18 cellular contexts compared by ENCODE assay signal in the genomic region with DNA sequence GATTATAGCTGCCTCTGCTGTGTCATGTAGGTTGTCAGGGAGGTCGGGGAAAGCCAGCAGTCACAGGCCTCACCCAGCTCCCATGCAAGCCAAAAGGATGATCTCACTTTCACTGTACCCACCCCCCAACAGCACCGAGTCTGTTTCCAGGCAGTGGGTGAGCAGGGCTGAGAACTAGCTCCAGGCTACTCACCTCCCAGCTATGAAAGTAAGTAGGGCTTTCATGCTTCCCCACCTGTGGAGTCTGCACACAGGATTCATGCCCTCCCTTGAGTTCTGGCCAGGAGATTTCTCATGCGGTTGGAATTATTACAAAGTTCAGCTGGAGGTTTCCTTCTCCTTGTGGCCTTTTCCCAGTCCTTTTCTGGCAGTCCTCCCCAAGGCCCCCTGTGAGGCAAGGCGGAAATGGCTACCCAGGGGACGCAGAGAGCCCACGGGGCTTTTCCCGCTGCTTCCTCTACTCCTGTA.
DNase-seq lines count a peak whose midpoint lies in the region; ATAC-seq and TF ChIP-seq lines count a peak whose summit lies in the region.
"Had no signal": no experiment of that assay in that cellular context is flagged by ENCODE, and none has a peak within 500 bp of the region (broad histone marks: within the 10 kb centered on the region; RNA-seq: fewer than 3 reads in every experiment).

No MANE protein-coding gene starts in this region.

- BruUV-seq in mammary epithelial cell (replicated peaks; lab: Mats Ljungman, UMichigan), result no TSS peak

- H3K9me3 ChIP-seq in mammary epithelial cell (replicated peaks; ENCODE audit: insufficient read depth, low read length), result no peaks in the 10 kb centered on the region
- H3K9me3 ChIP-seq in osteoblast (ENCODE audit: low read depth, low read length), result no peaks in the 10 kb centered on the region
- no peaks in the 10 kb centered on the region for H3K9me3 ChIP-seq in WERI-Rb-1 (ENCODE audit: severe bottlenecking)

- intact Hi-C loops in mammary epithelial cell (cut with micrococcal nuclease), result loop anchor here (1.0 to 2.0 kb wide), 4 partner anchors 29 to 105 kb away; no protein-coding TSS in a partner anchor

- CTCF ChIA-PET in mammary epithelial cell (lab: Charles Lee; ENCODE audit: low non-redundant PET), result no interaction called here

- peaks cover 24% of the 10 kb centered on the region for H3K27me3 Mint-ChIP-seq in T-helper 2 cell treated with Interferon-gamma antibody and Interleukin-4, amounts not matched to agents 5 μg/mL and 100 μg/mL, for 36 hours (ENCODE audit: low read depth)
- H3K27me3 Mint-ChIP-seq: stimulated activated memory B cell treated with anti-CD40 and anti-IgM and Interleukin-4, amounts not matched to agents 10 μg/mL and 1 μg/mL and 100 μg/mL, for 72 hours had no signal

- no peak overlapping the region for H3K4me3 Mint-ChIP-seq in T-helper 2 cell treated with Interferon-gamma antibody and Interleukin-4, amounts not matched to agents 5 μg/mL and 100 μg/mL, for 36 hours
- H3K4me3 Mint-ChIP-seq: activated T-cell treated with anti-CD3 and anti-CD28 coated beads, Interleukin-2, amount 50 U/mL, for 4 hours; endodermal cell; memory B cell; stimulated activated memory B cell treated with anti-CD40 and anti-IgM and Interleukin-4, amounts not matched to agents 10 μg/mL and 1 μg/mL and 100 μg/mL, for 72 hours had no signal

- H3K27ac ChIP-seq in mammary epithelial cell (ENCODE audit: insufficient read depth, low read depth, low read length) (peak overlapping the region; percentile 92), osteoblast (ENCODE audit: low read depth, low read length) (peak overlapping the region; percentile 8), WERI-Rb-1 (no peak overlapping the region)
- H3K27ac ChIP-seq: BLaER1 treated with 17β-estradiol and CSF1 and Interleukin-3, amounts not matched to agents 10 nM and 100 nM; SK-N-MC had no signal

- ATAC-seq in HG03280 (IDR thresholded peaks at IDR 0.05; ENCODE audit: unreplicated experiment), result no peak
- ATAC-seq: activated CD4-positive, CD25-positive, alpha-beta regulatory T cell treated with anti-CD3 and anti-CD28 coated beads, Interleukin-2, amount 50 U/mL, for 24 hours; activated T-cell treated with anti-CD3 and anti-CD28 coated beads, Interleukin-2, amount 50 U/mL, for 4 hours; stimulated activated memory B cell treated with anti-CD40 and anti-IgM and Interleukin-4, amounts not matched to agents 10 μg/mL and 1 μg/mL and 100 μg/mL, for 72 hours had no signal

- H3K36me3 Mint-ChIP-seq in T-helper 2 cell treated with Interferon-gamma antibody and Interleukin-4, amounts not matched to agents 5 μg/mL and 100 μg/mL, for 36 hours (ENCODE audit: low read depth), result peaks cover 3% of the 10 kb centered on the region
- H3K36me3 Mint-ChIP-seq: memory B cell; stimulated activated memory B cell treated with anti-CD40 and anti-IgM and Interleukin-4, amounts not matched to agents 10 μg/mL and 1 μg/mL and 100 μg/mL, for 72 hours had no signal

- H3K9me3 Mint-ChIP-seq in T-helper 2 cell treated with Interferon-gamma antibody and Interleukin-4, amounts not matched to agents 5 μg/mL and 100 μg/mL, for 36 hours, result peaks cover 20% of the 10 kb centered on the region

- peak overlapping the region; percentile 57 for H3K4me2 ChIP-seq in mammary epithelial cell (ENCODE audit: insufficient read depth, low read depth, low read length)
- H3K4me2 ChIP-seq in osteoblast (ENCODE audit: insufficient read depth, low read length), result peak overlapping the region; percentile 20
- H3K4me2 ChIP-seq: BLaER1 treated with 17β-estradiol and CSF1 and Interleukin-3, amounts not matched to agents 10 nM and 100 nM had no signal

- peak overlapping the region; percentile 68 for H2AFZ ChIP-seq in mammary epithelial cell (ENCODE audit: low read depth, low read length)
- peak overlapping the region; percentile 38 for H2AFZ ChIP-seq in osteoblast (ENCODE audit: low read length)

- peaks cover 18% of the 10 kb centered on the region for H3K4me1 Mint-ChIP-seq in T-helper 2 cell treated with Interferon-gamma antibody and Interleukin-4, amounts not matched to agents 5 μg/mL and 100 μg/mL, for 36 hours (ENCODE audit: low read depth)
- H3K4me1 Mint-ChIP-seq: memory B cell; stimulated activated memory B cell treated with anti-CD40 and anti-IgM and Interleukin-4, amounts not matched to agents 10 μg/mL and 1 μg/mL and 100 μg/mL, for 72 hours had no signal

- H3K36me3 ChIP-seq in mammary epithelial cell (ENCODE audit: insufficient read depth, low read length), result no peaks in the 10 kb centered on the region
- H3K36me3 ChIP-seq in osteoblast (ENCODE audit: insufficient read depth, low read length), result no peaks in the 10 kb centered on the region
- H3K36me3 ChIP-seq in WERI-Rb-1, result no peaks in the 10 kb centered on the region
- H3K36me3 ChIP-seq: BLaER1 treated with 17β-estradiol and CSF1 and Interleukin-3, amounts not matched to agents 10 nM and 100 nM had no signal

- TF ChIP-seq CTCF in mammary epithelial cell (conservative IDR thresholded peaks at IDR 0.05 in 1 of 2, IDR thresholded peaks at IDR 0.05 in 1 of 2; ENCODE audit: extremely low read depth in 1 of 2, insufficient read depth in 1 of 2, low read depth in 1 of 2, low read length in 2 of 2) (no peak), osteoblast (IDR thresholded peaks at IDR 0.05; ENCODE audit: extremely low read depth, low read depth, low read length) (no peak), WERI-Rb-1 (IDR thresholded peaks at IDR 0.05; ENCODE audit: low read depth, low read length) (no peak)

- DNase-seq in Daoy (ENCODE audit: low read depth), result peak; percentile 97
- peak; percentile 31 for DNase-seq in NCI-H345 treated with DMSO at 0.1 percent for 48 hours (lab: John Stamatoyannopoulos, UW; ENCODE audit: unreplicated experiment)
- peak; percentile 100 for DNase-seq in mammary epithelial cell
- no peak for DNase-seq in osteoblast (ENCODE audit: insufficient read length, low spot score, missing footprints)
- DNase-seq in DMS153 treated with DMSO at 0.1 percent for 48 hours (lab: John Stamatoyannopoulos, UW; ENCODE audit: unreplicated experiment), result no peak
- no peak for DNase-seq in T-helper 2 cell treated with Interferon-gamma antibody and Interleukin-4, amounts not matched to agents 5 μg/mL and 100 μg/mL, for 36 hours (ENCODE audit: low spot score)
- DNase-seq in WERI-Rb-1, result no peak
- DNase-seq: activated T-cell treated with anti-CD3 and anti-CD28 coated beads, Interleukin-2, amount 50 U/mL, for 4 hours; anterior cingulate cortex; endodermal cell; NCI-H1105 treated with DMSO at 0.1 percent for 48 hours; NCI-H82 had no signal

- in situ Hi-C loops in mammary epithelial cell (cut with MboI; ENCODE audit: low sequenced_read_pairs in 2 of 2), result no loop called here

- H3K27me3 ChIP-seq in mammary epithelial cell (ENCODE audit: insufficient read depth, low read length), result no peaks in the 10 kb centered on the region
- H3K27me3 ChIP-seq in osteoblast (ENCODE audit: insufficient read depth, low read length), result no peaks in the 10 kb centered on the region
- H3K27me3 ChIP-seq in WERI-Rb-1 (ENCODE audit: insufficient read depth, low read depth, severe bottlenecking), result peaks cover 2% of the 10 kb centered on the region
- H3K27me3 ChIP-seq: BLaER1 treated with 17β-estradiol and CSF1 and Interleukin-3, amounts not matched to agents 10 nM and 100 nM had no signal

- H3K79me2 ChIP-seq in mammary epithelial cell (ENCODE audit: insufficient read depth, low read length) (no peaks in the 10 kb centered on the region), osteoblast (ENCODE audit: insufficient read depth, low read length) (no peaks in the 10 kb centered on the region)

- peaks cover 18% of the 10 kb centered on the region for H3K4me1 ChIP-seq in mammary epithelial cell (ENCODE audit: insufficient read depth, low read length)
- H3K4me1 ChIP-seq in osteoblast (ENCODE audit: insufficient read depth, low read length), result peaks cover 10% of the 10 kb centered on the region
- H3K4me1 ChIP-seq: BLaER1 treated with 17β-estradiol and CSF1 and Interleukin-3, amounts not matched to agents 10 nM and 100 nM had no signal

- dilution Hi-C loops in mammary epithelial cell (cut with HindIII; ENCODE audit: low sequenced_read_pairs), result no loop called here

- H3K9ac ChIP-seq in mammary epithelial cell (ENCODE audit: insufficient read depth, low read length), result peak overlapping the region; percentile 62
- H3K9ac ChIP-seq: BLaER1 treated with 17β-estradiol and CSF1 and Interleukin-3, amounts not matched to agents 10 nM and 100 nM had no signal

- H3K27ac Mint-ChIP-seq in T-helper 2 cell treated with Interferon-gamma antibody and Interleukin-4, amounts not matched to agents 5 μg/mL and 100 μg/mL, for 36 hours, result no peak overlapping the region
- H3K27ac Mint-ChIP-seq: endodermal cell; memory B cell; stimulated activated memory B cell treated with anti-CD40 and anti-IgM and Interleukin-4, amounts not matched to agents 10 μg/mL and 1 μg/mL and 100 μg/mL, for 72 hours had no signal

- H4K20me1 ChIP-seq in mammary epithelial cell (ENCODE audit: insufficient read depth, low read length) (no peaks in the 10 kb centered on the region), osteoblast (ENCODE audit: insufficient read depth, low read length) (no peaks in the 10 kb centered on the region)
- H4K20me1 ChIP-seq: BLaER1 treated with 17β-estradiol and CSF1 and Interleukin-3, amounts not matched to agents 10 nM and 100 nM had no signal

- H3K4me3 ChIP-seq in mammary epithelial cell (replicated peaks in 1 of 3; ENCODE audit: insufficient read depth in 1 of 3, low read depth in 2 of 3, low read length in 3 of 3) (no peak overlapping the region), osteoblast (ENCODE audit: insufficient read depth, low read length) (no peak overlapping the region), WERI-Rb-1 (ENCODE audit: low read depth, low read length) (no peak overlapping the region)
- H3K4me3 ChIP-seq: BLaER1 treated with 17β-estradiol and CSF1 and Interleukin-3, amounts not matched to agents 10 nM and 100 nM; SK-N-MC had no signal

- 0% methylated on average over 3 of the region's 7 CpGs for WGBS in mammary epithelial cell (ENCODE audit: low coverage, missing lambda C conversion rate)

Comparison
In these comparisons a context has a peak if more than half of its experiments do, and no peak if none do; other contexts are left out.
1. DNase-seq: peak in Daoy (single experiment), NCI-H345 treated with DMSO at 0.1 percent for 48 hours (single experiment) and mammary epithelial cell (single experiment); none in osteoblast (single experiment), DMS153 treated with DMSO at 0.1 percent for 48 hours (single experiment), T-helper 2 cell treated with Interferon-gamma antibody and Interleukin-4, amounts not matched to agents 5 μg/mL and 100 μg/mL, for 36 hours (single experiment) and WERI-Rb-1 (single experiment).